ENCODE assay signal across 22 cellular contexts in genomic region chr7:102175423-102176170, GRCh38.
DNase-seq lines count a peak whose midpoint lies in the region; ATAC-seq and TF ChIP-seq lines count a peak whose summit lies in the region.
"Had no signal": no experiment of that assay in that cellular context is flagged by ENCODE, and none has a peak within 500 bp of the region (broad histone marks: within the 10 kb centered on the region; RNA-seq: fewer than 3 reads in every experiment).

No MANE protein-coding gene starts in this region.

- in situ Hi-C loops in G401 (cut with HindIII; ENCODE audit: low sequenced_read_pairs) = no loop called here

- H3K27ac ChIP-seq in dorsolateral prefrontal cortex (peak overlapping the region in 41 of 59 donors; percentile 21 to 88 (median 61)), substantia nigra (ENCODE audit: low read depth, low read length, poor library complexity, severe bottlenecking) (peak overlapping the region; percentile 75), smooth muscle cell (ENCODE audit: low read depth) (no peak overlapping the region)
- H3K27ac ChIP-seq: ascending aorta had no signal

- H3K9ac ChIP-seq in smooth muscle cell (ENCODE audit: low read depth) = no peak overlapping the region

- H3K27me3 ChIP-seq in dorsolateral prefrontal cortex (no peaks in the 10 kb centered on the region), smooth muscle cell (ENCODE audit: low read depth) (no peaks in the 10 kb centered on the region)
- H3K27me3 ChIP-seq: ascending aorta, heart left ventricle had no signal

- no peak overlapping the region for H3K4me2 ChIP-seq in smooth muscle cell

- no peaks in the 10 kb centered on the region for H3K79me2 ChIP-seq in smooth muscle cell (ENCODE audit: low read depth)

- H3K4me3 ChIP-seq in dorsolateral prefrontal cortex (peak overlapping the region in 11 of 59 donors; percentile 0 to 49 (median 14)), smooth muscle cell (no peak overlapping the region)
- H3K4me3 ChIP-seq: ascending aorta, heart left ventricle had no signal

- intact Hi-C loops in dorsolateral prefrontal cortex (cut with DNase I) = no loop called here

- TF ChIP-seq CTCF in dorsolateral prefrontal cortex (IDR thresholded peaks at IDR 0.05 in 54 of 56, conservative IDR thresholded peaks at IDR 0.05 in 2 of 56; ENCODE audit: low read depth in 1 of 56, partially characterized antibody in 56 of 56) = no peak
- no peak for TF ChIP-seq CTCF in smooth muscle cell (IDR thresholded peaks at IDR 0.05; ENCODE audit: borderline replicate concordance, insufficient read depth, poor library complexity, severe bottlenecking)

- H3K36me3 ChIP-seq in smooth muscle cell (ENCODE audit: low read depth) = no peaks in the 10 kb centered on the region

- no peak for ATAC-seq in HG03135 (IDR thresholded peaks at IDR 0.05; ENCODE audit: unreplicated experiment)
- no peak for ATAC-seq in GM19023 (IDR thresholded peaks at IDR 0.05; ENCODE audit: unreplicated experiment)
- ATAC-seq: heart left ventricle; stimulated activated naive B cell treated with anti-CD40 and anti-IgM and Interleukin-4, amounts not matched to agents 10 μg/mL and 1 μg/mL and 100 μg/mL, for 72 hours had no signal

- no peak overlapping the region for H2AFZ ChIP-seq in smooth muscle cell (ENCODE audit: low read depth)

- 95% methylated on average over 24 of the region's 24 CpGs for WGBS in smooth muscle cell (ENCODE audit: low lambda C conversion rate)

- H3F3A ChIP-seq in smooth muscle cell (ENCODE audit: low read depth) = no peaks in the 10 kb centered on the region

- no peaks in the 10 kb centered on the region for H4K20me1 ChIP-seq in smooth muscle cell (ENCODE audit: low read depth)

- no peaks in the 10 kb centered on the region for H3K9me3 ChIP-seq in smooth muscle cell (replicated peaks; ENCODE audit: low read depth)
- H3K9me3 ChIP-seq: ascending aorta, heart left ventricle had no signal

- peak; percentile 68 for DNase-seq in G401 (ENCODE audit: low spot score)
- peak; percentile 49 to 71 (median 55) for DNase-seq in dorsolateral prefrontal cortex
- peak; percentile 31 for DNase-seq in myocyte (ENCODE audit: low read depth)
- DNase-seq in substantia nigra (lab: John Stamatoyannopoulos, UW) = peak in 43 of 49 donors; percentile 2 to 80 (median 34)
- DNase-seq in smooth muscle cell (lab: John Stamatoyannopoulos, UW; ENCODE audit: unreplicated experiment) = no peak
- no peak for DNase-seq in activated naive CD4-positive, alpha-beta T cell treated with Interleukin-2 at 50 U/mL for 16 hours
- DNase-seq: ACHN; activated gamma-delta T cell treated with Interleukin-2 at 50 U/mL for 16 hours; DMS153; effector memory CD4-positive, alpha-beta T cell; GF-D8; heart left ventricle; NCI-H1105; NCI-H69; OCI-M1; SHP77 treated with DMSO at 0.1 percent for 48 hours; stimulated activated CD4-positive, alpha-beta T cell treated with anti-CD3 and anti-CD28 coated beads, Interleukin-15, amount 100 ng/mL, for 24 hours; stimulated activated naive B cell treated with anti-CD40 and anti-IgM and Interleukin-4, amounts not matched to agents 10 μg/mL and 1 μg/mL and 100 μg/mL, for 72 hours; T-cell had no signal

- no peaks in the 10 kb centered on the region for H3K4me1 ChIP-seq in smooth muscle cell (ENCODE audit: low read depth)
- H3K4me1 ChIP-seq: heart left ventricle had no signal

Comparison
In these comparisons a context has a peak if more than half of its experiments do, and no peak if none do; other contexts are left out.
1. DNase-seq: peak in G401 (single experiment), dorsolateral prefrontal cortex (10 of 10), myocyte (single experiment) and substantia nigra (43 of 49); none in smooth muscle cell (single experiment) and activated naive CD4-positive, alpha-beta T cell treated with Interleukin-2 at 50 U/mL for 16 hours (single experiment).